In the genomic region with DNA sequence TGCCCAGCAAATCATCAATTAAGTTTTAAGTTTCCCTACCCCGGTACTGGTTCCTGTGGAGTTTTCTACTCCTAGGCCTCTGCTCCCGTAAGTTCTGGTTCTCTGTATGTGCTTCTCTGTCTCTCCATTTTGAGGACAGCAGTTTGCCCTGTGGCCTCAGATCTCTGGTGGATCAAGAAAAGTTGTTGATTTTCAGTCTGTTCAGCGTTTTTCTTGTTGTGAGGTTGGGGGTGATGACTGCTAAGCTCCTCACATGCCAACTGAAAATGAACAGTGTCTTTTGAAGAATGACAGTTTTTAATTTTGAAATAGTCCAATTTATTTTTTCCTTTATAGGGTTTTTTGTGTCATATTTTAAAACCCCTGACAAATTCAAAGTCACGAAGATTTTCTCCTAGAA, we compare ENCODE assay signal across 2 cellular contexts.
TF ChIP-seq lines count a peak whose summit lies in the region.

No MANE protein-coding gene starts in this region.

TF ChIP-seq in K562, 482 proteins besides CTCF, POLR2A, EP300 and RAD21:
- TF ChIP-seq, protein P1, sequence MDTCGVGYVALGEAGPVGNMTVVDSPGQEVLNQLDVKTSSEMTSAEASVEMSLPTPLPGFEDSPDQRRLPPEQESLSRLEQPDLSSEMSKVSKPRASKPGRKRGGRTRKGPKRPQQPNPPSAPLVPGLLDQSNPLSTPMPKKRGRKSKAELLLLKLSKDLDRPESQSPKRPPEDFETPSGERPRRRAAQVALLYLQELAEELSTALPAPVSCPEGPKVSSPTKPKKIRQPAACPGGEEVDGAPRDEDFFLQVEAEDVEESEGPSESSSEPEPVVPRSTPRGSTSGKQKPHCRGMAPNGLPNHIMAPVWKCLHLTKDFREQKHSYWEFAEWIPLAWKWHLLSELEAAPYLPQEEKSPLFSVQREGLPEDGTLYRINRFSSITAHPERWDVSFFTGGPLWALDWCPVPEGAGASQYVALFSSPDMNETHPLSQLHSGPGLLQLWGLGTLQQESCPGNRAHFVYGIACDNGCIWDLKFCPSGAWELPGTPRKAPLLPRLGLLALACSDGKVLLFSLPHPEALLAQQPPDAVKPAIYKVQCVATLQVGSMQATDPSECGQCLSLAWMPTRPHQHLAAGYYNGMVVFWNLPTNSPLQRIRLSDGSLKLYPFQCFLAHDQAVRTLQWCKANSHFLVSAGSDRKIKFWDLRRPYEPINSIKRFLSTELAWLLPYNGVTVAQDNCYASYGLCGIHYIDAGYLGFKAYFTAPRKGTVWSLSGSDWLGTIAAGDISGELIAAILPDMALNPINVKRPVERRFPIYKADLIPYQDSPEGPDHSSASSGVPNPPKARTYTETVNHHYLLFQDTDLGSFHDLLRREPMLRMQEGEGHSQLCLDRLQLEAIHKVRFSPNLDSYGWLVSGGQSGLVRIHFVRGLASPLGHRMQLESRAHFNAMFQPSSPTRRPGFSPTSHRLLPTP (IDR thresholded peaks at IDR 0.05; ENCODE audit: borderline replicate concordance, extremely low read depth, insufficient read length) = no peak
- TF ChIP-seq C11orf30 (IDR thresholded peaks at IDR 0.05; ENCODE audit: low read depth) (peak; percentile 15; the same call in 1 of the 2 replicates), ZNF316 (IDR thresholded peaks at IDR 0.05) (peak; percentile 27; the same call in 1 of the 2 replicates)

TF ChIP-seq in HEK293T, 16 proteins besides CTCF, POLR2A, EP300 and RAD21:
- TF ChIP-seq NFRKB (IDR thresholded peaks at IDR 0.05) (no peak), L3MBTL2 (conservative IDR thresholded peaks at IDR 0.05) (no peak), FOXA1 (IDR thresholded peaks at IDR 0.05) (no peak), BHLHE40 (IDR thresholded peaks at IDR 0.05; ENCODE audit: borderline replicate concordance) (no peak), SP1 (IDR thresholded peaks at IDR 0.05) (no peak), FOXM1 (IDR thresholded peaks at IDR 0.05; ENCODE audit: borderline replicate concordance) (no peak), HDGF (IDR thresholded peaks at IDR 0.05; ENCODE audit: borderline replicate concordance) (no peak), SUZ12 (IDR thresholded peaks at IDR 0.05) (no peak), TARDBP (IDR thresholded peaks at IDR 0.05) (no peak), ZNF384 (IDR thresholded peaks at IDR 0.05) (no peak), ARNT (IDR thresholded peaks at IDR 0.05) (no peak), FOXK2 (IDR thresholded peaks at IDR 0.05) (no peak), ELF4 (IDR thresholded peaks at IDR 0.05) (no peak), CTBP1 (IDR thresholded peaks at IDR 0.05; ENCODE audit: borderline replicate concordance) (no peak), LEF1 (IDR thresholded peaks at IDR 0.05; ENCODE audit: borderline replicate concordance) (no peak)
- TF ChIP-seq, protein P2, sequence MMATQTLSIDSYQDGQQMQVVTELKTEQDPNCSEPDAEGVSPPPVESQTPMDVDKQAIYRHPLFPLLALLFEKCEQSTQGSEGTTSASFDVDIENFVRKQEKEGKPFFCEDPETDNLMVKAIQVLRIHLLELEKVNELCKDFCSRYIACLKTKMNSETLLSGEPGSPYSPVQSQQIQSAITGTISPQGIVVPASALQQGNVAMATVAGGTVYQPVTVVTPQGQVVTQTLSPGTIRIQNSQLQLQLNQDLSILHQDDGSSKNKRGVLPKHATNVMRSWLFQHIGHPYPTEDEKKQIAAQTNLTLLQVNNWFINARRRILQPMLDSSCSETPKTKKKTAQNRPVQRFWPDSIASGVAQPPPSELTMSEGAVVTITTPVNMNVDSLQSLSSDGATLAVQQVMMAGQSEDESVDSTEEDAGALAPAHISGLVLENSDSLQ (IDR thresholded peaks at IDR 0.05) = no peak
